8 cellular contexts compared by ENCODE assay signal in the genomic region with DNA sequence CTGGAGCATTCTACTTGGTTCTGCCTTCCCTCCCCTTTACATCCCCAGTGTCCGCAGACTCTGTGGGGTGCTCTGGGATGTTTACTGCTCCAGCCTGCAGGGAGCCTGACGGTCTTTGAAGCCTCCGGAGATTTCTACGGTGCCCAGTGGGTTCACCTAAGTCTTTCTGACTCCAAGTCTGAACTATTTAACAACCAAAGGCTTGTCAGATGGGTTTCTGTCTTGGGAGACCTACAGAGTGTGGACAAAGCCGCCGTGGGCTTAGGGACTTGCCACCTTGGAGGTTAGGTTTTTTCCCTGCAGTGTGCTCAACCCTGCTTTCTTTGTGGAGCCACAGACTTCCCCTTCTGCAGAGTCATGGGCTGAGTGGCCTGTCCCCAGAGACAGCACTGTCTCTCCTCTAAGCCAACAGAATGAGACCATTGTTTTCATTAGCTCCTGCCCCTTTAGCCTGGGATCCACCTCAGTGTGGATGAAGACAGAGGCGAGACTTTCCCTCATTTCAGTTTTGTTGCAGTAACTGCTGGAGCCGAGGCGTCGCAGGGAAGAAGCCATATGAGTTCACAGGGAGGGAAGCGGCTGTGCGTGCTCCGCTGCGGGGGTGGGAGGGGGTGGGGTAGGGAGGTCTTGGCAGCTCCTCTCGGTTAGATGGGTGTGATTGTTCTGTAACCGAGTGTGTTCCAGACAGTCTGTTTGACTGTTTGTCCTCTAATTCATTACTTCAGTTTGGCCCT.
DNase-seq lines count a peak whose midpoint lies in the region; ATAC-seq, FAIRE-seq and TF ChIP-seq lines count a peak whose summit lies in the region.
"Had no signal": no experiment of that assay in that cellular context is flagged by ENCODE, and none has a peak within 500 bp of the region (broad histone marks: within the 10 kb centered on the region; RNA-seq: fewer than 3 reads in every experiment).

No MANE protein-coding gene starts in this region.

- H3K4me1 ChIP-seq in mucosa of descending colon (ENCODE audit: low read depth): no peaks in the 10 kb centered on the region

- no peak for TF ChIP-seq CTCF in mucosa of descending colon (IDR thresholded peaks at IDR 0.05)

- DNase-seq in astrocyte of the hippocampus (ENCODE audit: low read depth, low spot score) (peak; percentile 58), mucosa of descending colon (peak in 1 of 3 donors; percentile 6), H54 (ENCODE audit: insufficient read length, low spot score) (no peak), cerebellum (ENCODE audit: low spot score) (no peak)
- no peak for DNase-seq in stimulated activated CD4-positive, alpha-beta T cell treated with anti-CD3 and anti-CD28 coated beads, Interleukin-2, amount 100 ng/mL, for 24 hours

- FAIRE-seq in H54 (lab: Jason Lieb, UNC): no peak
- FAIRE-seq: keratinocyte had no signal

- no peak overlapping the region for H3K4me3 ChIP-seq in mucosa of descending colon

- no peaks in the 10 kb centered on the region for H3K9me3 ChIP-seq in mucosa of descending colon

- intact Hi-C loops in mucosa of descending colon (cut with DNase I, micrococcal nuclease): no loop called here

- no peaks in the 10 kb centered on the region for H3K36me3 ChIP-seq in mucosa of descending colon (ENCODE audit: low read depth)

- peak; percentile 55 for ATAC-seq in GM19035 (IDR thresholded peaks at IDR 0.05; ENCODE audit: unreplicated experiment)
- ATAC-seq in HG02938 (IDR thresholded peaks at IDR 0.05; ENCODE audit: unreplicated experiment): peak; percentile 56
- peak; percentile 17 for ATAC-seq in mucosa of descending colon

- no peak for TF ChIP-seq POLR2A in H54 (IDR thresholded peaks at IDR 0.05; ENCODE audit: low read depth, low read length)
